9 cellular contexts compared by ENCODE assay signal in the genomic region with DNA sequence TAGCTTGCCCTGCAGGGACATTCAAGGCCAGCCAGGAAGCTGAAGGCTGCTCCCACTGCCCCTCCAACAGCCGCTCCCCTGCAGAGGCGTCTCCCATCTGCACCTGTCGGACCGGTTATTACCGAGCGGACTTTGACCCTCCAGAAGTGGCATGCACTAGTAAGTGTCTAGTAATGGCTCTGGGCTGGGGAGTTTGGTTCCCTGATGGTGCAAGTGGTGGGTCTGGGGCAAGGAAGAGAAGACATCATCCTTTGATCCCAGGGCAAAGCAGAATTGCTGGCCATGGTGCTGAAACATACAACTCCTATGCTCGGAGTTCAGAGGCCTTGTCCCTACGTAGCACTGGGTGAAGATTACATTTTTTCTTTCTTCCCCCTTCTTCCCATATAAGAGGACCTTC.
DNase-seq lines count a peak whose midpoint lies in the region; ATAC-seq and TF ChIP-seq lines count a peak whose summit lies in the region.
"Had no signal": no experiment of that assay in that cellular context is flagged by ENCODE, and none has a peak within 500 bp of the region (broad histone marks: within the 10 kb centered on the region; RNA-seq: fewer than 3 reads in every experiment).

No MANE protein-coding gene starts in this region.

- DNase-seq in COLO829 (ENCODE audit: low spot score) (peak; percentile 27), HCT116 (ENCODE audit: low read depth, low spot score) (no peak), SJCRH30 (peak; percentile 49 to 75), iPS DF 4.7 (ENCODE audit: extremely low read depth, low spot score) (peak; percentile 11), NCI-H226 (no peak), globus pallidus (ENCODE audit: low spot score) (no peak)
- DNase-seq: activated CD8-positive, alpha-beta memory T cell treated with anti-CD3 and anti-CD28 coated beads, Interleukin-2, amount 50 U/mL, for 4 hours had no signal

- POLR2A ChIA-PET in HCT116 (lab: Charles Lee), result no interaction called here

- CTCF ChIA-PET in HCT116 (lab: Charles Lee), result no interaction called here

- H3K9me2 ChIP-seq in HCT116 (ENCODE audit: insufficient read depth), result no peaks in the 10 kb centered on the region

- H3K9me3 ChIP-seq in HCT116 (ENCODE audit: control insufficient read depth in 1 of 2, insufficient read depth in 1 of 2, low read depth in 1 of 2, low read length in 2 of 2) (no peaks in the 10 kb centered on the region), SJCRH30 (replicated peaks) (no peaks in the 10 kb centered on the region)

- no peak for TF ChIP-seq RAD21 in HCT116 (IDR thresholded peaks at IDR 0.05; ENCODE audit: low read depth)

- H3K9ac ChIP-seq in HCT116 (ENCODE audit: low read length), result no peak overlapping the region

- TF ChIP-seq POLR2A in HCT116 (IDR thresholded peaks at IDR 0.05; ENCODE audit: borderline replicate concordance, extremely low read depth, insufficient read depth, insufficient read length), result no peak

- H3K4me2 ChIP-seq in HCT116 (ENCODE audit: low read length), result no peak overlapping the region

- H3K4me1 ChIP-seq in HCT116 (ENCODE audit: control insufficient read depth in 1 of 2, insufficient read depth in 2 of 2, low read length in 2 of 2) (no peaks in the 10 kb centered on the region), SJCRH30 (no peaks in the 10 kb centered on the region)

- no peak overlapping the region for H2AFZ ChIP-seq in HCT116 (ENCODE audit: low read depth, low read length, poor library complexity, severe bottlenecking)

- no peaks in the 10 kb centered on the region for H3K27me3 ChIP-seq in HCT116 (ENCODE audit: insufficient read depth, low read length)
- H3K27me3 ChIP-seq in SJCRH30, result no peaks in the 10 kb centered on the region

- no peak for TF ChIP-seq CTCF in HCT116 (IDR thresholded peaks at IDR 0.05 in 2 of 3, conservative IDR thresholded peaks at IDR 0.05 in 1 of 3; ENCODE audit: borderline replicate concordance in 1 of 3, insufficient read depth in 1 of 3, low read depth in 2 of 3, low read length in 2 of 3)

- no peak overlapping the region for H3K4me3 ChIP-seq in HCT116 (replicated peaks in 1 of 2; ENCODE audit: low read depth in 1 of 2, low read length in 2 of 2)
- H3K4me3 ChIP-seq in SJCRH30, result no peak overlapping the region

- RAD21 ChIA-PET in HCT116 (lab: Charles Lee; ENCODE audit: low non-redundant PET in 1 of 2, low total read pairs in 2 of 2, uncharacterized antibody in 2 of 2, unreplicated experiment in 2 of 2), result no interaction called here

- no peaks in the 10 kb centered on the region for H3K79me2 ChIP-seq in HCT116 (ENCODE audit: insufficient read depth, low read length)

- intact Hi-C loops in HCT116 (cut with micrococcal nuclease), result loop anchor here (2.0 kb wide), 1 partner anchor 18 kb away; no protein-coding TSS in a partner anchor

- H3K36me3 ChIP-seq in HCT116 (ENCODE audit: control insufficient read depth in 1 of 2, insufficient read depth in 2 of 2, low read length in 2 of 2) (no peaks in the 10 kb centered on the region), SJCRH30 (no peaks in the 10 kb centered on the region)

- H4K20me1 ChIP-seq in HCT116 (ENCODE audit: insufficient read depth), result no peaks in the 10 kb centered on the region

- H3K27ac ChIP-seq in HCT116 (ENCODE audit: low read depth, low read length), result no peak overlapping the region
- no peak overlapping the region for H3K27ac ChIP-seq in SJCRH30

- ATAC-seq in HCT116 (no peak), HG03342 (IDR thresholded peaks at IDR 0.05; ENCODE audit: unreplicated experiment) (no peak), HG03565 (IDR thresholded peaks at IDR 0.05; ENCODE audit: unreplicated experiment) (no peak)

- no TSS peak for BruUV-seq in HCT116 (replicated peaks; lab: Mats Ljungman, UMichigan)

TF ChIP-seq in HCT116, 20 proteins besides CTCF, POLR2A, EP300 and RAD21:
- no peak for TF ChIP-seq SRF (IDR thresholded peaks at IDR 0.05; ENCODE audit: low read depth)
- TF ChIP-seq CEBPB (IDR thresholded peaks at IDR 0.05; ENCODE audit: low read depth), result no peak
- TF ChIP-seq JUND (IDR thresholded peaks at IDR 0.05), result no peak
- no peak for TF ChIP-seq ZNF274 (IDR thresholded peaks at IDR 0.05; ENCODE audit: low read depth, low read length)
- no peak for TF ChIP-seq EGR1 (IDR thresholded peaks at IDR 0.05; ENCODE audit: low read depth)
- TF ChIP-seq, protein P1, sequence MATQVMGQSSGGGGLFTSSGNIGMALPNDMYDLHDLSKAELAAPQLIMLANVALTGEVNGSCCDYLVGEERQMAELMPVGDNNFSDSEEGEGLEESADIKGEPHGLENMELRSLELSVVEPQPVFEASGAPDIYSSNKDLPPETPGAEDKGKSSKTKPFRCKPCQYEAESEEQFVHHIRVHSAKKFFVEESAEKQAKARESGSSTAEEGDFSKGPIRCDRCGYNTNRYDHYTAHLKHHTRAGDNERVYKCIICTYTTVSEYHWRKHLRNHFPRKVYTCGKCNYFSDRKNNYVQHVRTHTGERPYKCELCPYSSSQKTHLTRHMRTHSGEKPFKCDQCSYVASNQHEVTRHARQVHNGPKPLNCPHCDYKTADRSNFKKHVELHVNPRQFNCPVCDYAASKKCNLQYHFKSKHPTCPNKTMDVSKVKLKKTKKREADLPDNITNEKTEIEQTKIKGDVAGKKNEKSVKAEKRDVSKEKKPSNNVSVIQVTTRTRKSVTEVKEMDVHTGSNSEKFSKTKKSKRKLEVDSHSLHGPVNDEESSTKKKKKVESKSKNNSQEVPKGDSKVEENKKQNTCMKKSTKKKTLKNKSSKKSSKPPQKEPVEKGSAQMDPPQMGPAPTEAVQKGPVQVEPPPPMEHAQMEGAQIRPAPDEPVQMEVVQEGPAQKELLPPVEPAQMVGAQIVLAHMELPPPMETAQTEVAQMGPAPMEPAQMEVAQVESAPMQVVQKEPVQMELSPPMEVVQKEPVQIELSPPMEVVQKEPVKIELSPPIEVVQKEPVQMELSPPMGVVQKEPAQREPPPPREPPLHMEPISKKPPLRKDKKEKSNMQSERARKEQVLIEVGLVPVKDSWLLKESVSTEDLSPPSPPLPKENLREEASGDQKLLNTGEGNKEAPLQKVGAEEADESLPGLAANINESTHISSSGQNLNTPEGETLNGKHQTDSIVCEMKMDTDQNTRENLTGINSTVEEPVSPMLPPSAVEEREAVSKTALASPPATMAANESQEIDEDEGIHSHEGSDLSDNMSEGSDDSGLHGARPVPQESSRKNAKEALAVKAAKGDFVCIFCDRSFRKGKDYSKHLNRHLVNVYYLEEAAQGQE (IDR thresholded peaks at IDR 0.05; ENCODE audit: low read depth), result peak; percentile 87
- peak; percentile 32 for TF ChIP-seq TCF7L2 (IDR thresholded peaks at IDR 0.05; ENCODE audit: borderline replicate concordance, extremely low read depth, insufficient read depth, insufficient read length)

Comparison
In these comparisons a context has a peak if more than half of its experiments do, and no peak if none do; other contexts are left out.
1. DNase-seq: peak in COLO829 (single experiment), SJCRH30 (2 of 2) and iPS DF 4.7 (single experiment); none in HCT116 (single experiment), NCI-H226 (single experiment) and globus pallidus (single experiment).